Comparison of ENCODE assay signal across 10 cellular contexts in genomic region chr4:107993969-107994368, GRCh38. TPM values are rescaled to one million over a fixed set of nuclear protein-coding genes. Genes with fewer than 3 reads are reported as not detected.
DNase-seq lines count a peak whose midpoint lies in the region; ATAC-seq and TF ChIP-seq lines count a peak whose summit lies in the region.
"Had no signal": no experiment of that assay in that cellular context is flagged by ENCODE, and none has a peak within 500 bp of the region (broad histone marks: within the 10 kb centered on the region; RNA-seq: fewer than 3 reads in every experiment).

No MANE protein-coding gene starts in this region.

- no peak overlapping the region for H3K4me3 ChIP-seq in HL-60 (replicated peaks; ENCODE audit: insufficient read depth, low read length)
- H3K4me3 ChIP-seq in skeletal muscle tissue (ENCODE audit: low read length in 3 of 3): peak overlapping the region; percentile 18 to 44 (median 29)
- H3K4me3 ChIP-seq in Caco-2 (ENCODE audit: low read depth, low read length): no peak overlapping the region
- H3K4me3 ChIP-seq: ovary had no signal

- H3K27me3 ChIP-seq in HL-60 (ENCODE audit: insufficient read depth, poor library complexity, severe bottlenecking): no peaks in the 10 kb centered on the region
- no peaks in the 10 kb centered on the region for H3K27me3 ChIP-seq in skeletal muscle tissue (ENCODE audit: control insufficient read depth in 3 of 3, insufficient read depth in 3 of 3, low read length in 3 of 3)
- no peaks in the 10 kb centered on the region for H3K27me3 ChIP-seq in Caco-2 (replicated peaks; ENCODE audit: control insufficient read depth, insufficient read depth, low read length)
- H3K27me3 ChIP-seq: ovary had no signal

- TF ChIP-seq CTCF in HL-60 (IDR thresholded peaks at IDR 0.05; ENCODE audit: insufficient read depth, low read length): no peak
- TF ChIP-seq CTCF in Caco-2 (IDR thresholded peaks at IDR 0.05; ENCODE audit: insufficient read depth in 1 of 2, low read depth in 1 of 2, low read length in 1 of 2, severe bottlenecking in 1 of 2, unreplicated experiment in 1 of 2): no peak

- no peaks in the 10 kb centered on the region for H3K9me3 ChIP-seq in skeletal muscle tissue (ENCODE audit: control insufficient read depth in 3 of 3, low read length in 3 of 3)
- no peaks in the 10 kb centered on the region for H3K9me3 ChIP-seq in Caco-2
- H3K9me3 ChIP-seq: ovary had no signal

- H3K36me3 Mint-ChIP-seq in Caco-2 (ENCODE audit: insufficient read depth, unreplicated experiment): no peaks in the 10 kb centered on the region

- peak overlapping the region; percentile 39 to 63 (median 51) for H3K9ac ChIP-seq in skeletal muscle tissue (ENCODE audit: low read depth in 1 of 3, low read length in 3 of 3)

- H3K36me3 ChIP-seq in skeletal muscle tissue (ENCODE audit: control insufficient read depth in 3 of 3, insufficient read depth in 3 of 3, low read length in 3 of 3) (no peaks in the 10 kb centered on the region), Caco-2 (ENCODE audit: control insufficient read depth, insufficient read depth, low read length) (no peaks in the 10 kb centered on the region)
- H3K36me3 ChIP-seq: ovary had no signal

- no peaks in the 10 kb centered on the region for H3K9me3 Mint-ChIP-seq in Caco-2 (ENCODE audit: unreplicated experiment)

- H3K4me1 ChIP-seq in skeletal muscle tissue (ENCODE audit: control insufficient read depth in 3 of 3, insufficient read depth in 3 of 3, low read length in 3 of 3) (peaks cover 57 to 63% (median 61%) of the 10 kb centered on the region in 3 donors), Caco-2 (no peaks in the 10 kb centered on the region)

- POLR2A ChIA-PET in Caco-2 (lab: Charles Lee): no interaction called here

- DNase-seq in SKM-1 treated with dmso at 0.1 percent for 144 hours (lab: John Stamatoyannopoulos, UW; ENCODE audit: unreplicated experiment): peak; percentile 21
- no peak for DNase-seq in SKM-1 (lab: John Stamatoyannopoulos, UW; ENCODE audit: unreplicated experiment)
- no peak for DNase-seq in HL-60 (ENCODE audit: low read depth in 1 of 2, low spot score in 1 of 2)
- DNase-seq in Caco-2: no peak
- no peak for DNase-seq in GM03348 (ENCODE audit: low spot score)
- no peak for DNase-seq in caudate nucleus (lab: John Stamatoyannopoulos, UW)
- DNase-seq: activated CD4-positive, CD25-positive, alpha-beta regulatory T cell treated with anti-CD3 and anti-CD28 coated beads, Interleukin-2, amount 50 U/mL, for 72 hours; ovary had no signal

- no peaks in the 10 kb centered on the region for H3K27me3 Mint-ChIP-seq in Caco-2 (ENCODE audit: insufficient read depth, unreplicated experiment)

- ATAC-seq in GM21825 (IDR thresholded peaks at IDR 0.05; ENCODE audit: unreplicated experiment): peak; percentile 46

- H3K27ac Mint-ChIP-seq in Caco-2 (ENCODE audit: unreplicated experiment): no peak overlapping the region

- H3K4me3 Mint-ChIP-seq in Caco-2 (ENCODE audit: unreplicated experiment): no peak overlapping the region

- intact Hi-C loops in Caco-2 (cut with micrococcal nuclease; ENCODE audit: unreplicated experiment): no loop called here

- no TSS peak for BruUV-seq in Caco-2 (replicated peaks; lab: Mats Ljungman, UMichigan)

- H3K27ac ChIP-seq in HL-60 (replicated peaks) (peak overlapping the region; percentile 9; the same call in 1 of the 2 replicates), skeletal muscle tissue (ENCODE audit: low read depth, low read length) (peak overlapping the region; percentile 98), caudate nucleus (ENCODE audit: low read depth, low read length) (no peak overlapping the region)
- H3K27ac ChIP-seq: ovary had no signal

- H3K4me1 Mint-ChIP-seq in Caco-2 (ENCODE audit: low read depth, unreplicated experiment): peaks cover 7% of the 10 kb centered on the region

- CTCF ChIA-PET in Caco-2 (lab: Charles Lee): no interaction called here

RNA-seq across cellular contexts. Expression of gene HADH, which starts 4.3 kb away (rescaled TPM):
- total RNA-seq in skeletal muscle tissue: 40.2 TPM
- 35.8 and 38.1 TPM in 2 replicates for total RNA-seq in Caco-2 (2022)

Comparison
In these comparisons a context has a peak if more than half of its experiments do, and no peak if none do; other contexts are left out.
1. H3K4me3 ChIP-seq: peak in skeletal muscle tissue (3 of 3); none in HL-60 (single experiment) and Caco-2 (single experiment).